16 cellular contexts compared by ENCODE assay signal in genomic region chr1:47767741-47768100, GRCh38.
"Had no signal": no experiment of that assay in that cellular context is flagged by ENCODE, and none has a peak within 500 bp of the region (broad histone marks: within the 10 kb centered on the region; RNA-seq: fewer than 3 reads in every experiment).

No MANE protein-coding gene starts in this region.

- DNase-seq: activated CD4-positive, alpha-beta memory T cell treated with anti-CD3 and anti-CD28 coated beads for 36 hours; activated CD4-positive, alpha-beta T cell treated with anti-CD3 and anti-CD28 coated beads for 36 hours; activated gamma-delta T cell treated with Interleukin-2 at 50 U/mL for 16 hours; activated T-cell treated with anti-CD3 and anti-CD28 coated beads for 4 hours; kidney glomerular epithelial cell; mucosa of descending colon; naive B cell; SK-N-SH; stimulated activated CD4-positive, alpha-beta T cell treated with anti-CD3 and anti-CD28 coated beads, Interleukin-4, amount 100 ng/mL, for 4 hours; stimulated activated naive CD4-positive, alpha-beta T cell had no signal

- H3K9me3 ChIP-seq: mucosa of descending colon, SK-N-SH had no signal

- H3K36me3 ChIP-seq: cardiac muscle cell had no signal

- H3K4me3 ChIP-seq: cardiac muscle cell, coronary artery, mucosa of descending colon, smooth muscle cell had no signal

- ATAC-seq: activated CD4-positive, alpha-beta T cell treated with anti-CD3 and anti-CD28 coated beads for 36 hours; activated naive CD4-positive, alpha-beta T cell treated with anti-CD3 and anti-CD28 coated beads, Interleukin-2, amount 50 U/mL, for 72 hours; mucosa of descending colon; sciatic nerve; WTC11 had no signal

- H3K27ac ChIP-seq: cardiac muscle cell had no signal
